In the genomic region with DNA sequence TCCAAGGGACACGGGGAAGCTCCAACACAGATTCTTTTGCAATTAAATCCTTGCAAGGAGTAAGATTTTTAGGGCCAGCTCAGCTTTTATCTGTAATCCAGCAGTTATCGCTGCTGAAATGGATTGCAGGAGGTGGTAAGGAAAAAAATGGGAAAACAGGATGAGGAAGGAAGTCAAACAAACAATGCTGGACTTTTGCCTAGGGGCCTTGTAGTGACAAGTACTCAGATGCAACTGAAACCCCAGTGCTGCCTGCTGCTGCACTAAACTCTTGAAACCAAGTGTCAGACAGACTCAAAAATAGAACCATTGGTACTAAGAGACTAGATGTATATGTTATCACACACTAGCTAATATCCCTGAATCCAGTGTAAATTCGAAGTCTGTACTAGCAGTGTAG, we compare ENCODE assay signal across 1 cellular context.
TF ChIP-seq lines count a peak whose summit lies in the region.

No MANE protein-coding gene starts in this region.

TF ChIP-seq in HepG2, 621 proteins besides CTCF, POLR2A, EP300 and RAD21 (continued from another document and continues in another):
- TF ChIP-seq, protein P1, sequence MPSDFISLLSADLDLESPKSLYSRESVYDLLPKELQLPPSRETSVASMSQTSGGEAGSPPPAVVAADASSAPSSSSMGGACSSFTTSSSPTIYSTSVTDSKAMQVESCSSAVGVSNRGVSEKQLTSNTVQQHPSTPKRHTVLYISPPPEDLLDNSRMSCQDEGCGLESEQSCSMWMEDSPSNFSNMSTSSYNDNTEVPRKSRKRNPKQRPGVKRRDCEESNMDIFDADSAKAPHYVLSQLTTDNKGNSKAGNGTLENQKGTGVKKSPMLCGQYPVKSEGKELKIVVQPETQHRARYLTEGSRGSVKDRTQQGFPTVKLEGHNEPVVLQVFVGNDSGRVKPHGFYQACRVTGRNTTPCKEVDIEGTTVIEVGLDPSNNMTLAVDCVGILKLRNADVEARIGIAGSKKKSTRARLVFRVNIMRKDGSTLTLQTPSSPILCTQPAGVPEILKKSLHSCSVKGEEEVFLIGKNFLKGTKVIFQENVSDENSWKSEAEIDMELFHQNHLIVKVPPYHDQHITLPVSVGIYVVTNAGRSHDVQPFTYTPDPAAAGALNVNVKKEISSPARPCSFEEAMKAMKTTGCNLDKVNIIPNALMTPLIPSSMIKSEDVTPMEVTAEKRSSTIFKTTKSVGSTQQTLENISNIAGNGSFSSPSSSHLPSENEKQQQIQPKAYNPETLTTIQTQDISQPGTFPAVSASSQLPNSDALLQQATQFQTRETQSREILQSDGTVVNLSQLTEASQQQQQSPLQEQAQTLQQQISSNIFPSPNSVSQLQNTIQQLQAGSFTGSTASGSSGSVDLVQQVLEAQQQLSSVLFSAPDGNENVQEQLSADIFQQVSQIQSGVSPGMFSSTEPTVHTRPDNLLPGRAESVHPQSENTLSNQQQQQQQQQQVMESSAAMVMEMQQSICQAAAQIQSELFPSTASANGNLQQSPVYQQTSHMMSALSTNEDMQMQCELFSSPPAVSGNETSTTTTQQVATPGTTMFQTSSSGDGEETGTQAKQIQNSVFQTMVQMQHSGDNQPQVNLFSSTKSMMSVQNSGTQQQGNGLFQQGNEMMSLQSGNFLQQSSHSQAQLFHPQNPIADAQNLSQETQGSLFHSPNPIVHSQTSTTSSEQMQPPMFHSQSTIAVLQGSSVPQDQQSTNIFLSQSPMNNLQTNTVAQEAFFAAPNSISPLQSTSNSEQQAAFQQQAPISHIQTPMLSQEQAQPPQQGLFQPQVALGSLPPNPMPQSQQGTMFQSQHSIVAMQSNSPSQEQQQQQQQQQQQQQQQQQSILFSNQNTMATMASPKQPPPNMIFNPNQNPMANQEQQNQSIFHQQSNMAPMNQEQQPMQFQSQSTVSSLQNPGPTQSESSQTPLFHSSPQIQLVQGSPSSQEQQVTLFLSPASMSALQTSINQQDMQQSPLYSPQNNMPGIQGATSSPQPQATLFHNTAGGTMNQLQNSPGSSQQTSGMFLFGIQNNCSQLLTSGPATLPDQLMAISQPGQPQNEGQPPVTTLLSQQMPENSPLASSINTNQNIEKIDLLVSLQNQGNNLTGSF (CRISPR knock-in tag; IDR thresholded peaks at IDR 0.05): no peak
- TF ChIP-seq KAT2B (IDR thresholded peaks at IDR 0.05; ENCODE audit: borderline replicate concordance, low read depth, low read length): no peak
- no peak for TF ChIP-seq ZNF432 (CRISPR knock-in tag; IDR thresholded peaks at IDR 0.05; ENCODE audit: borderline replicate concordance)
- TF ChIP-seq ZNF614 (CRISPR knock-in tag; IDR thresholded peaks at IDR 0.05; ENCODE audit: borderline replicate concordance): no peak
- no peak for TF ChIP-seq CBX5 (CRISPR knock-in tag; IDR thresholded peaks at IDR 0.05; ENCODE audit: borderline replicate concordance)
- TF ChIP-seq ZNF124 (CRISPR knock-in tag; IDR thresholded peaks at IDR 0.05): no peak
- TF ChIP-seq ZNF292 (CRISPR knock-in tag; IDR thresholded peaks at IDR 0.05; ENCODE audit: borderline replicate concordance, low read depth): peak; percentile 48; the same call in 1 of the 2 replicates
- TF ChIP-seq TCF7L2 (IDR thresholded peaks at IDR 0.05; ENCODE audit: low read depth, low read length): no peak
- TF ChIP-seq PAX8 (CRISPR knock-in tag; IDR thresholded peaks at IDR 0.05; ENCODE audit: borderline replicate concordance): no peak
- TF ChIP-seq, protein P2, sequence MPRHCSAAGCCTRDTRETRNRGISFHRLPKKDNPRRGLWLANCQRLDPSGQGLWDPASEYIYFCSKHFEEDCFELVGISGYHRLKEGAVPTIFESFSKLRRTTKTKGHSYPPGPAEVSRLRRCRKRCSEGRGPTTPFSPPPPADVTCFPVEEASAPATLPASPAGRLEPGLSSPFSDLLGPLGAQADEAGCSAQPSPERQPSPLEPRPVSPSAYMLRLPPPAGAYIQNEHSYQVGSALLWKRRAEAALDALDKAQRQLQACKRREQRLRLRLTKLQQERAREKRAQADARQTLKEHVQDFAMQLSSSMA (CRISPR knock-in tag; IDR thresholded peaks at IDR 0.05): no peak
- no peak for TF ChIP-seq ZNF772 (CRISPR knock-in tag; IDR thresholded peaks at IDR 0.05)
- TF ChIP-seq FOXK1 (CRISPR knock-in tag; IDR thresholded peaks at IDR 0.05; ENCODE audit: borderline replicate concordance, low read depth): no peak
- TF ChIP-seq ZNF558 (CRISPR knock-in tag; IDR thresholded peaks at IDR 0.05; ENCODE audit: borderline replicate concordance): no peak
- no peak for TF ChIP-seq TOE1 (CRISPR knock-in tag; IDR thresholded peaks at IDR 0.05)
- no peak for TF ChIP-seq ZNF788 (CRISPR knock-in tag; IDR thresholded peaks at IDR 0.05; ENCODE audit: borderline replicate concordance)
- TF ChIP-seq JUND (CRISPR knock-in tag; IDR thresholded peaks at IDR 0.05): no peak
- no peak for TF ChIP-seq ZNF777 (CRISPR knock-in tag; IDR thresholded peaks at IDR 0.05)
- no peak for TF ChIP-seq ARNT2 (CRISPR knock-in tag; IDR thresholded peaks at IDR 0.05; ENCODE audit: low read depth)
- TF ChIP-seq, protein P3, sequence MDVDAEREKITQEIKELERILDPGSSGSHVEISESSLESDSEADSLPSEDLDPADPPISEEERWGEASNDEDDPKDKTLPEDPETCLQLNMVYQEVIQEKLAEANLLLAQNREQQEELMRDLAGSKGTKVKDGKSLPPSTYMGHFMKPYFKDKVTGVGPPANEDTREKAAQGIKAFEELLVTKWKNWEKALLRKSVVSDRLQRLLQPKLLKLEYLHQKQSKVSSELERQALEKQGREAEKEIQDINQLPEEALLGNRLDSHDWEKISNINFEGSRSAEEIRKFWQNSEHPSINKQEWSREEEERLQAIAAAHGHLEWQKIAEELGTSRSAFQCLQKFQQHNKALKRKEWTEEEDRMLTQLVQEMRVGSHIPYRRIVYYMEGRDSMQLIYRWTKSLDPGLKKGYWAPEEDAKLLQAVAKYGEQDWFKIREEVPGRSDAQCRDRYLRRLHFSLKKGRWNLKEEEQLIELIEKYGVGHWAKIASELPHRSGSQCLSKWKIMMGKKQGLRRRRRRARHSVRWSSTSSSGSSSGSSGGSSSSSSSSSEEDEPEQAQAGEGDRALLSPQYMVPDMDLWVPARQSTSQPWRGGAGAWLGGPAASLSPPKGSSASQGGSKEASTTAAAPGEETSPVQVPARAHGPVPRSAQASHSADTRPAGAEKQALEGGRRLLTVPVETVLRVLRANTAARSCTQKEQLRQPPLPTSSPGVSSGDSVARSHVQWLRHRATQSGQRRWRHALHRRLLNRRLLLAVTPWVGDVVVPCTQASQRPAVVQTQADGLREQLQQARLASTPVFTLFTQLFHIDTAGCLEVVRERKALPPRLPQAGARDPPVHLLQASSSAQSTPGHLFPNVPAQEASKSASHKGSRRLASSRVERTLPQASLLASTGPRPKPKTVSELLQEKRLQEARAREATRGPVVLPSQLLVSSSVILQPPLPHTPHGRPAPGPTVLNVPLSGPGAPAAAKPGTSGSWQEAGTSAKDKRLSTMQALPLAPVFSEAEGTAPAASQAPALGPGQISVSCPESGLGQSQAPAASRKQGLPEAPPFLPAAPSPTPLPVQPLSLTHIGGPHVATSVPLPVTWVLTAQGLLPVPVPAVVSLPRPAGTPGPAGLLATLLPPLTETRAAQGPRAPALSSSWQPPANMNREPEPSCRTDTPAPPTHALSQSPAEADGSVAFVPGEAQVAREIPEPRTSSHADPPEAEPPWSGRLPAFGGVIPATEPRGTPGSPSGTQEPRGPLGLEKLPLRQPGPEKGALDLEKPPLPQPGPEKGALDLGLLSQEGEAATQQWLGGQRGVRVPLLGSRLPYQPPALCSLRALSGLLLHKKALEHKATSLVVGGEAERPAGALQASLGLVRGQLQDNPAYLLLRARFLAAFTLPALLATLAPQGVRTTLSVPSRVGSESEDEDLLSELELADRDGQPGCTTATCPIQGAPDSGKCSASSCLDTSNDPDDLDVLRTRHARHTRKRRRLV (CRISPR knock-in tag; IDR thresholded peaks at IDR 0.05): no peak
- TF ChIP-seq, protein P4, sequence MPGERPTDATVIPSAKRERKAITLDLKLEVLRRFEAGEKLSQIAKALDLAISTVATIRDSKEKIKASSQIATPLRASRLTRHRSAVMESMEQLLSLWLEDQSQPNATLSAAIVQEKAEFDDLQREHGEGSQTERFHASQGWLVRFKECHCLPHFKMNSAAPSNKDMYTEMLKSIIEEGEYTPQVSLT (CRISPR knock-in tag; IDR thresholded peaks at IDR 0.05; ENCODE audit: borderline replicate concordance, low read depth): no peak
- no peak for TF ChIP-seq ZZZ3 (CRISPR knock-in tag; IDR thresholded peaks at IDR 0.05; ENCODE audit: borderline replicate concordance)
- no peak for TF ChIP-seq ZNF572 (CRISPR knock-in tag; IDR thresholded peaks at IDR 0.05)
- TF ChIP-seq, protein P5, sequence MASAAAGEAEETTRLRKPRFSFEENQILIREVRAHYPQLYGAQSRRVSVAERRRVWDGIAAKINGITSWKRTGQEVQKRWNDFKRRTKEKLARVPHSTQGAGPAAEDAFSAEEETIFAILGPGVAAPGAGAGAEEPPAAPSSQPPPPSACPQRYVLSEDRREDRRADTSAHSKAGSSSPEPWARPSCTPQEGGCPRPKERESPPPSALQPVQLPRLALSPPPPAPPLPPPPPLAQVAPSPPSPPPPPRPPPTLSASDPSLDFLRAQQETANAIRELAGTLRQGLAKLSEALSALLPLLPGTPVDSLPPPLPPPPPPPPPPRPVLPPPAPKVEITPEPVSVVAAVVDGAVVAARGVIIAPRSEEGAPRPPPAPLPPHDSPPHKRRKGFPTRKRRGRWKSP (CRISPR knock-in tag; IDR thresholded peaks at IDR 0.05): no peak
- TF ChIP-seq KDM1A (CRISPR knock-in tag; IDR thresholded peaks at IDR 0.05): no peak
- no peak for TF ChIP-seq FOXP1 (IDR thresholded peaks at IDR 0.05)
- TF ChIP-seq FOXP1 (CRISPR knock-in tag; IDR thresholded peaks at IDR 0.05): peak; percentile 87; the same call in 1 of the 2 replicates
- TF ChIP-seq HNRNPK (IDR thresholded peaks at IDR 0.05; ENCODE audit: low read depth, low read length, poor library complexity, severe bottlenecking): no peak
- TF ChIP-seq YEATS4 (CRISPR knock-in tag; IDR thresholded peaks at IDR 0.05; ENCODE audit: borderline replicate concordance): no peak
- TF ChIP-seq MED1 (CRISPR knock-in tag; IDR thresholded peaks at IDR 0.05): peak; percentile 87
- TF ChIP-seq SYNCRIP (IDR thresholded peaks at IDR 0.05; ENCODE audit: insufficient read depth, low read depth, low read length): no peak
- TF ChIP-seq KLF12 (CRISPR knock-in tag; IDR thresholded peaks at IDR 0.05; ENCODE audit: borderline replicate concordance): no peak
- TF ChIP-seq, protein P6, sequence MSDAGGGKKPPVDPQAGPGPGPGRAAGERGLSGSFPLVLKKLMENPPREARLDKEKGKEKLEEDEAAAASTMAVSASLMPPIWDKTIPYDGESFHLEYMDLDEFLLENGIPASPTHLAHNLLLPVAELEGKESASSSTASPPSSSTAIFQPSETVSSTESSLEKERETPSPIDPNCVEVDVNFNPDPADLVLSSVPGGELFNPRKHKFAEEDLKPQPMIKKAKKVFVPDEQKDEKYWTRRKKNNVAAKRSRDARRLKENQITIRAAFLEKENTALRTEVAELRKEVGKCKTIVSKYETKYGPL (CRISPR knock-in tag; IDR thresholded peaks at IDR 0.05): no peak
- no peak for TF ChIP-seq NCOA5 (CRISPR knock-in tag; IDR thresholded peaks at IDR 0.05)
- TF ChIP-seq ZNF569 (CRISPR knock-in tag; IDR thresholded peaks at IDR 0.05; ENCODE audit: borderline replicate concordance): no peak
- TF ChIP-seq CHD4 (IDR thresholded peaks at IDR 0.05; ENCODE audit: borderline replicate concordance, low read length): no peak
- TF ChIP-seq ZFP41 (CRISPR knock-in tag; IDR thresholded peaks at IDR 0.05; ENCODE audit: borderline replicate concordance): no peak
- TF ChIP-seq, protein P7, sequence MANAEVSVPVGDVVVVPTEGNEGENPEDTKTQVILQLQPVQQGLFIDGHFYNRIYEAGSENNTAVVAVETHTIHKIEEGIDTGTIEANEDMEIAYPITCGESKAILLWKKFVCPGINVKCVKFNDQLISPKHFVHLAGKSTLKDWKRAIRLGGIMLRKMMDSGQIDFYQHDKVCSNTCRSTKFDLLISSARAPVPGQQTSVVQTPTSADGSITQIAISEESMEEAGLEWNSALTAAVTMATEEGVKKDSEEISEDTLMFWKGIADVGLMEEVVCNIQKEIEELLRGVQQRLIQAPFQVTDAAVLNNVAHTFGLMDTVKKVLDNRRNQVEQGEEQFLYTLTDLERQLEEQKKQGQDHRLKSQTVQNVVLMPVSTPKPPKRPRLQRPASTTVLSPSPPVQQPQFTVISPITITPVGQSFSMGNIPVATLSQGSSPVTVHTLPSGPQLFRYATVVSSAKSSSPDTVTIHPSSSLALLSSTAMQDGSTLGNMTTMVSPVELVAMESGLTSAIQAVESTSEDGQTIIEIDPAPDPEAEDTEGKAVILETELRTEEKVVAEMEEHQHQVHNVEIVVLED (CRISPR knock-in tag; IDR thresholded peaks at IDR 0.05; ENCODE audit: borderline replicate concordance): no peak
- TF ChIP-seq NRL (CRISPR knock-in tag; IDR thresholded peaks at IDR 0.05; ENCODE audit: borderline replicate concordance): no peak
- no peak for TF ChIP-seq ASH2L (IDR thresholded peaks at IDR 0.05; ENCODE audit: insufficient read length, low read depth, low read length)
- no peak for TF ChIP-seq RFX3 (CRISPR knock-in tag; IDR thresholded peaks at IDR 0.05)
- TF ChIP-seq, protein P8, sequence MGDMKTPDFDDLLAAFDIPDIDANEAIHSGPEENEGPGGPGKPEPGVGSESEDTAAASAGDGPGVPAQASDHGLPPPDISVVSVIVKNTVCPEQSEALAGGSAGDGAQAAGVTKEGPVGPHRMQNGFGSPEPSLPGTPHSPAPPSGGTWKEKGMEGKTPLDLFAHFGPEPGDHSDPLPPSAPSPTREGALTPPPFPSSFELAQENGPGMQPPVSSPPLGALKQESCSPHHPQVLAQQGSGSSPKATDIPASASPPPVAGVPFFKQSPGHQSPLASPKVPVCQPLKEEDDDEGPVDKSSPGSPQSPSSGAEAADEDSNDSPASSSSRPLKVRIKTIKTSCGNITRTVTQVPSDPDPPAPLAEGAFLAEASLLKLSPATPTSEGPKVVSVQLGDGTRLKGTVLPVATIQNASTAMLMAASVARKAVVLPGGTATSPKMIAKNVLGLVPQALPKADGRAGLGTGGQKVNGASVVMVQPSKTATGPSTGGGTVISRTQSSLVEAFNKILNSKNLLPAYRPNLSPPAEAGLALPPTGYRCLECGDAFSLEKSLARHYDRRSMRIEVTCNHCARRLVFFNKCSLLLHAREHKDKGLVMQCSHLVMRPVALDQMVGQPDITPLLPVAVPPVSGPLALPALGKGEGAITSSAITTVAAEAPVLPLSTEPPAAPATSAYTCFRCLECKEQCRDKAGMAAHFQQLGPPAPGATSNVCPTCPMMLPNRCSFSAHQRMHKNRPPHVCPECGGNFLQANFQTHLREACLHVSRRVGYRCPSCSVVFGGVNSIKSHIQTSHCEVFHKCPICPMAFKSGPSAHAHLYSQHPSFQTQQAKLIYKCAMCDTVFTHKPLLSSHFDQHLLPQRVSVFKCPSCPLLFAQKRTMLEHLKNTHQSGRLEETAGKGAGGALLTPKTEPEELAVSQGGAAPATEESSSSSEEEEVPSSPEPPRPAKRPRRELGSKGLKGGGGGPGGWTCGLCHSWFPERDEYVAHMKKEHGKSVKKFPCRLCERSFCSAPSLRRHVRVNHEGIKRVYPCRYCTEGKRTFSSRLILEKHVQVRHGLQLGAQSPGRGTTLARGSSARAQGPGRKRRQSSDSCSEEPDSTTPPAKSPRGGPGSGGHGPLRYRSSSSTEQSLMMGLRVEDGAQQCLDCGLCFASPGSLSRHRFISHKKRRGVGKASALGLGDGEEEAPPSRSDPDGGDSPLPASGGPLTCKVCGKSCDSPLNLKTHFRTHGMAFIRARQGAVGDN (CRISPR knock-in tag; IDR thresholded peaks at IDR 0.05): no peak
- no peak for TF ChIP-seq ZNF672 (CRISPR knock-in tag; IDR thresholded peaks at IDR 0.05)
- no peak for TF ChIP-seq ZNF615 (CRISPR knock-in tag; IDR thresholded peaks at IDR 0.05; ENCODE audit: borderline replicate concordance)
- TF ChIP-seq ZNF282 (IDR thresholded peaks at IDR 0.05; ENCODE audit: partially characterized antibody): no peak
- no peak for TF ChIP-seq ZBTB7A (CRISPR knock-in tag; IDR thresholded peaks at IDR 0.05)
- TF ChIP-seq ZNF232 (CRISPR knock-in tag; IDR thresholded peaks at IDR 0.05; ENCODE audit: borderline replicate concordance): no peak
- TF ChIP-seq RARG (CRISPR knock-in tag; IDR thresholded peaks at IDR 0.05; ENCODE audit: low read depth): no peak
- TF ChIP-seq RFXANK (CRISPR knock-in tag; IDR thresholded peaks at IDR 0.05): no peak
